Comparison of ENCODE assay signal across 1 cellular context in the genomic region with DNA sequence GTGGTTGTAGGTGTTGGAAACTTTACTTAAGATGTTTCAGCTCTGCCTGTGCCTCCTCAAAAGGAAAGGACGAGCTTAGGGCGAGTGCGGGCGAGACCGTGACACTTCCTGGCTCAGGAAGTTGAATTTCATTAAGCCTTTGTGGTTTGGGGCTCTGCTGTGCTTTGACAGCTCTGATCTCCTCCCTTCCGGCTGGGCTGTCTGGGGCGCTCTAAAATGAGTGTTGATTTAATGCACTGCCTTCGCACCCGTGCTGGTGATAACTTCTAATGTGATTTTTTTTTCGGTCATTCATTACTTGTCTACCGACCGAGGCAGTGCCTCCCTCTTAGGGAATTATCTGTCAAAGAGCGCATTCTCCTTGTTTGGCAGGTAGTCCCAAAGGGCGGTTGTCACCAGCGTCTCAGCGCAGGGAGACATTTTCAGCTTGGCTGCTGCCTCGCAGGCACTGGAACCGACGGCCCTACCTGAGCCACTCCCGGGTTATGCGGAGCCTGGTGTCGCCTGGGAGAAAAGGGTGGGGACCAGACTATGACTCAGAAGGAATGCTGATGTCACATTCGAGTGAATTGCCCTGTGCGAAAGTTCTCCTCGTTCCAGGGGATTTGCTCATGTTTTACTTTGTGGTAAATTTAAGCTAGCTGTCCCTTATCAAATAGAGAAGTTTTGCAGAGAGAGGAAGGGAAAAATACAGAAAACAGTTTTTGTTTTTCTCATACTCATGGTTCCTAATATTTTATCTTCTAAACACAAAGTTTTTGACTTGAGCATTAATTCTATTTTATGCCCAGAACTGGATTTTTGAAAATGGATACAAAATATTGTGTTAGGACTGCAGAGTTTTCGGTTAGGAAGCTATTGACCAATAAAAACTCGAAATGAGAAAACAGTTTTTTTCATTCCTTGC.
TF ChIP-seq lines count a peak whose summit lies in the region.

No MANE protein-coding gene starts in this region.

TF ChIP-seq in K562, 482 proteins besides CTCF, POLR2A, EP300 and RAD21 (continued from another document and continues in another):
- TF ChIP-seq, protein P1, sequence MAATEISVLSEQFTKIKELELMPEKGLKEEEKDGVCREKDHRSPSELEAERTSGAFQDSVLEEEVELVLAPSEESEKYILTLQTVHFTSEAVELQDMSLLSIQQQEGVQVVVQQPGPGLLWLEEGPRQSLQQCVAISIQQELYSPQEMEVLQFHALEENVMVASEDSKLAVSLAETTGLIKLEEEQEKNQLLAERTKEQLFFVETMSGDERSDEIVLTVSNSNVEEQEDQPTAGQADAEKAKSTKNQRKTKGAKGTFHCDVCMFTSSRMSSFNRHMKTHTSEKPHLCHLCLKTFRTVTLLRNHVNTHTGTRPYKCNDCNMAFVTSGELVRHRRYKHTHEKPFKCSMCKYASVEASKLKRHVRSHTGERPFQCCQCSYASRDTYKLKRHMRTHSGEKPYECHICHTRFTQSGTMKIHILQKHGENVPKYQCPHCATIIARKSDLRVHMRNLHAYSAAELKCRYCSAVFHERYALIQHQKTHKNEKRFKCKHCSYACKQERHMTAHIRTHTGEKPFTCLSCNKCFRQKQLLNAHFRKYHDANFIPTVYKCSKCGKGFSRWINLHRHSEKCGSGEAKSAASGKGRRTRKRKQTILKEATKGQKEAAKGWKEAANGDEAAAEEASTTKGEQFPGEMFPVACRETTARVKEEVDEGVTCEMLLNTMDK (IDR thresholded peaks at IDR 0.05; ENCODE audit: borderline replicate concordance, insufficient read depth, low read depth, low read length, poor library complexity, severe bottlenecking) = no peak
- TF ChIP-seq XRCC3 (IDR thresholded peaks at IDR 0.05) (no peak), ZNF24 (IDR thresholded peaks at IDR 0.05) (peak; percentile 71), ZNF274 (IDR thresholded peaks at IDR 0.05; ENCODE audit: borderline replicate concordance, low read depth, low read length) (no peak), ZNF584 (CRISPR knock-in tag; IDR thresholded peaks at IDR 0.05; ENCODE audit: low read depth) (peak; percentile 21; the same call in 1 of the 2 replicates), ZNF263 (CRISPR knock-in tag; IDR thresholded peaks at IDR 0.05; ENCODE audit: borderline replicate concordance) (peak; percentile 37; the same call in 1 of the 2 replicates), RFX1 (IDR thresholded peaks at IDR 0.05) (peak; percentile 59), ZBED1 (IDR thresholded peaks at IDR 0.05) (0 out of 2 replicates have a peak, but pooled peaks have one; percentile 33), NCOA4 (IDR thresholded peaks at IDR 0.05; ENCODE audit: partially characterized antibody) (no peak), ARNT (IDR thresholded peaks at IDR 0.05) (peak in 1 of 2 experiments; percentile 58; a peak in 1 of 4 replicates), STAT5B (CRISPR knock-in tag; IDR thresholded peaks at IDR 0.05) (no peak), ZBTB1 (CRISPR knock-in tag; IDR thresholded peaks at IDR 0.05; ENCODE audit: borderline replicate concordance, low read depth) (0 out of 2 replicates have a peak, but pooled peaks have one; percentile 16), JUN (IDR thresholded peaks at IDR 0.05; ENCODE audit: borderline replicate concordance, low read depth, low read length) (peak; percentile 96), JUN (CRISPR knock-in tag; IDR thresholded peaks at IDR 0.05; ENCODE audit: borderline replicate concordance) (no peak; the same call in 1 of the 2 replicates), TGIF2 (CRISPR knock-in tag; IDR thresholded peaks at IDR 0.05) (peak; percentile 95; the same call in 1 of the 2 replicates), MTF1 (CRISPR knock-in tag; IDR thresholded peaks at IDR 0.05; ENCODE audit: borderline replicate concordance) (no peak), RAD51 (IDR thresholded peaks at IDR 0.05; ENCODE audit: borderline replicate concordance, low read depth) (no peak; the same call in 1 of the 2 replicates), ZNF143 (CRISPR knock-in tag; IDR thresholded peaks at IDR 0.05) (peak; percentile 56), KAT7 (CRISPR knock-in tag; IDR thresholded peaks at IDR 0.05; ENCODE audit: borderline replicate concordance) (no peak), ZBTB8A (IDR thresholded peaks at IDR 0.05; ENCODE audit: partially characterized antibody) (no peak), ZNF764 (CRISPR knock-in tag; IDR thresholded peaks at IDR 0.05; ENCODE audit: low read depth) (no peak)
- TF ChIP-seq, protein P2, sequence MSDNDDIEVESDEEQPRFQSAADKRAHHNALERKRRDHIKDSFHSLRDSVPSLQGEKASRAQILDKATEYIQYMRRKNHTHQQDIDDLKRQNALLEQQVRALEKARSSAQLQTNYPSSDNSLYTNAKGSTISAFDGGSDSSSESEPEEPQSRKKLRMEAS (CRISPR knock-in tag; IDR thresholded peaks at IDR 0.05) = peak; percentile 49; the same call in 1 of the 2 replicates
- TF ChIP-seq, protein P3, sequence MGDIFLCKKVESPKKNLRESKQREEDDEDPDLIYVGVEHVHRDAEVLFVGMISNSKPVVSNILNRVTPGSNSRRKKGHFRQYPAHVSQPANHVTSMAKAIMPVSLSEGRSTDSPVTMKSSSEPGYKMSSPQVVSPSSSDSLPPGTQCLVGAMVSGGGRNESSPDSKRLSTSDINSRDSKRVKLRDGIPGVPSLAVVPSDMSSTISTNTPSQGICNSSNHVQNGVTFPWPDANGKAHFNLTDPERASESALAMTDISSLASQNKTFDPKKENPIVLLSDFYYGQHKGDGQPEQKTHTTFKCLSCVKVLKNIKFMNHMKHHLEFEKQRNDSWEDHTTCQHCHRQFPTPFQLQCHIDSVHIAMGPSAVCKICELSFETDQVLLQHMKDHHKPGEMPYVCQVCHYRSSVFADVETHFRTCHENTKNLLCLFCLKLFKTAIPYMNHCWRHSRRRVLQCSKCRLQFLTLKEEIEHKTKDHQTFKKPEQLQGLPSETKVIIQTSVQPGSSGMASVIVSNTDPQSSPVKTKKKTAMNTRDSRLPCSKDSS (IDR thresholded peaks at IDR 0.05; ENCODE audit: low read depth, partially characterized antibody) = no peak
- TF ChIP-seq, protein P4, sequence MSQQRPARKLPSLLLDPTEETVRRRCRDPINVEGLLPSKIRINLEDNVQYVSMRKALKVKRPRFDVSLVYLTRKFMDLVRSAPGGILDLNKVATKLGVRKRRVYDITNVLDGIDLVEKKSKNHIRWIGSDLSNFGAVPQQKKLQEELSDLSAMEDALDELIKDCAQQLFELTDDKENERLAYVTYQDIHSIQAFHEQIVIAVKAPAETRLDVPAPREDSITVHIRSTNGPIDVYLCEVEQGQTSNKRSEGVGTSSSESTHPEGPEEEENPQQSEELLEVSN (IDR thresholded peaks at IDR 0.05; ENCODE audit: borderline replicate concordance in 1 of 2, extremely low read depth in 1 of 2, insufficient read depth in 1 of 2, insufficient read length in 1 of 2, low read depth in 1 of 2, low read length in 1 of 2, poor library complexity in 1 of 2, severe bottlenecking in 1 of 2) = peak; percentile 40 to 68
- TF ChIP-seq, protein P5, sequence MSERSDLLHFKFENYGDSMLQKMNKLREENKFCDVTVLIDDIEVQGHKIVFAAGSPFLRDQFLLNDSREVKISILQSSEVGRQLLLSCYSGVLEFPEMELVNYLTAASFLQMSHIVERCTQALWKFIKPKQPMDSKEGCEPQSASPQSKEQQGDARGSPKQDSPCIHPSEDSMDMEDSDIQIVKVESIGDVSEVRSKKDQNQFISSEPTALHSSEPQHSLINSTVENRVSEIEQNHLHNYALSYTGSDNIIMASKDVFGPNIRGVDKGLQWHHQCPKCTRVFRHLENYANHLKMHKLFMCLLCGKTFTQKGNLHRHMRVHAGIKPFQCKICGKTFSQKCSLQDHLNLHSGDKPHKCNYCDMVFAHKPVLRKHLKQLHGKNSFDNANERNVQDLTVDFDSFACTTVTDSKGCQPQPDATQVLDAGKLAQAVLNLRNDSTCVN (CRISPR knock-in tag; IDR thresholded peaks at IDR 0.05) = 0 out of 2 replicates have a peak, but pooled peaks have one; percentile 2
- TF ChIP-seq, protein P6, sequence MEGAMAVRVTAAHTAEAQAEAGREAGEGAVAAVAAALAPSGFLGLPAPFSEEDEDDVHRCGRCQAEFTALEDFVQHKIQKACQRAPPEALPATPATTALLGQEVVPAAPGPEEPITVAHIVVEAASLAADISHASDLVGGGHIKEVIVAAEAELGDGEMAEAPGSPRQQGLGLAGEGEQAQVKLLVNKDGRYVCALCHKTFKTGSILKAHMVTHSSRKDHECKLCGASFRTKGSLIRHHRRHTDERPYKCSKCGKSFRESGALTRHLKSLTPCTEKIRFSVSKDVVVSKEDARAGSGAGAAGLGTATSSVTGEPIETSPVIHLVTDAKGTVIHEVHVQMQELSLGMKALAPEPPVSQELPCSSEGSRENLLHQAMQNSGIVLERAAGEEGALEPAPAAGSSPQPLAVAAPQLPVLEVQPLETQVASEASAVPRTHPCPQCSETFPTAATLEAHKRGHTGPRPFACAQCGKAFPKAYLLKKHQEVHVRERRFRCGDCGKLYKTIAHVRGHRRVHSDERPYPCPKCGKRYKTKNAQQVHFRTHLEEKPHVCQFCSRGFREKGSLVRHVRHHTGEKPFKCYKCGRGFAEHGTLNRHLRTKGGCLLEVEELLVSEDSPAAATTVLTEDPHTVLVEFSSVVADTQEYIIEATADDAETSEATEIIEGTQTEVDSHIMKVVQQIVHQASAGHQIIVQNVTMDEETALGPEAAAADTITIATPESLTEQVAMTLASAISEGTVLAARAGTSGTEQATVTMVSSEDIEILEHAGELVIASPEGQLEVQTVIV (CRISPR knock-in tag; IDR thresholded peaks at IDR 0.05; ENCODE audit: borderline replicate concordance) = no peak
- TF ChIP-seq, protein P7, sequence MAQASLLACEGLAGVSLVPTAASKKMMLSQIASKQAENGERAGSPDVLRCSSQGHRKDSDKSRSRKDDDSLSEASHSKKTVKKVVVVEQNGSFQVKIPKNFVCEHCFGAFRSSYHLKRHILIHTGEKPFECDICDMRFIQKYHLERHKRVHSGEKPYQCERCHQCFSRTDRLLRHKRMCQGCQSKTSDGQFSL (CRISPR knock-in tag; IDR thresholded peaks at IDR 0.05) = no peak; the same call in 1 of the 2 replicates
- TF ChIP-seq, protein P7 (tag; IDR thresholded peaks at IDR 0.05) = no peak
- TF ChIP-seq, protein P8, sequence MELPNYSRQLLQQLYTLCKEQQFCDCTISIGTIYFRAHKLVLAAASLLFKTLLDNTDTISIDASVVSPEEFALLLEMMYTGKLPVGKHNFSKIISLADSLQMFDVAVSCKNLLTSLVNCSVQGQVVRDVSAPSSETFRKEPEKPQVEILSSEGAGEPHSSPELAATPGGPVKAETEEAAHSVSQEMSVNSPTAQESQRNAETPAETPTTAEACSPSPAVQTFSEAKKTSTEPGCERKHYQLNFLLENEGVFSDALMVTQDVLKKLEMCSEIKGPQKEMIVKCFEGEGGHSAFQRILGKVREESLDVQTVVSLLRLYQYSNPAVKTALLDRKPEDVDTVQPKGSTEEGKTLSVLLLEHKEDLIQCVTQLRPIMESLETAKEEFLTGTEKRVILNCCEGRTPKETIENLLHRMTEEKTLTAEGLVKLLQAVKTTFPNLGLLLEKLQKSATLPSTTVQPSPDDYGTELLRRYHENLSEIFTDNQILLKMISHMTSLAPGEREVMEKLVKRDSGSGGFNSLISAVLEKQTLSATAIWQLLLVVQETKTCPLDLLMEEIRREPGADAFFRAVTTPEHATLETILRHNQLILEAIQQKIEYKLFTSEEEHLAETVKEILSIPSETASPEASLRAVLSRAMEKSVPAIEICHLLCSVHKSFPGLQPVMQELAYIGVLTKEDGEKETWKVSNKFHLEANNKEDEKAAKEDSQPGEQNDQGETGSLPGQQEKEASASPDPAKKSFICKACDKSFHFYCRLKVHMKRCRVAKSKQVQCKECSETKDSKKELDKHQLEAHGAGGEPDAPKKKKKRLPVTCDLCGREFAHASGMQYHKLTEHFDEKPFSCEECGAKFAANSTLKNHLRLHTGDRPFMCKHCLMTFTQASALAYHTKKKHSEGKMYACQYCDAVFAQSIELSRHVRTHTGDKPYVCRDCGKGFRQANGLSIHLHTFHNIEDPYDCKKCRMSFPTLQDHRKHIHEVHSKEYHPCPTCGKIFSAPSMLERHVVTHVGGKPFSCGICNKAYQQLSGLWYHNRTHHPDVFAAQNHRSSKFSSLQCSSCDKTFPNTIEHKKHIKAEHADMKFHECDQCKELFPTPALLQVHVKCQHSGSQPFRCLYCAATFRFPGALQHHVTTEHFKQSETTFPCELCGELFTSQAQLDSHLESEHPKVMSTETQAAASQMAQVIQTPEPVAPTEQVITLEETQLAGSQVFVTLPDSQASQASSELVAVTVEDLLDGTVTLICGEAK (IDR thresholded peaks at IDR 0.05) = no peak
- TF ChIP-seq, protein P8 (CRISPR knock-in tag; IDR thresholded peaks at IDR 0.05) = no peak
- TF ChIP-seq, protein P9, sequence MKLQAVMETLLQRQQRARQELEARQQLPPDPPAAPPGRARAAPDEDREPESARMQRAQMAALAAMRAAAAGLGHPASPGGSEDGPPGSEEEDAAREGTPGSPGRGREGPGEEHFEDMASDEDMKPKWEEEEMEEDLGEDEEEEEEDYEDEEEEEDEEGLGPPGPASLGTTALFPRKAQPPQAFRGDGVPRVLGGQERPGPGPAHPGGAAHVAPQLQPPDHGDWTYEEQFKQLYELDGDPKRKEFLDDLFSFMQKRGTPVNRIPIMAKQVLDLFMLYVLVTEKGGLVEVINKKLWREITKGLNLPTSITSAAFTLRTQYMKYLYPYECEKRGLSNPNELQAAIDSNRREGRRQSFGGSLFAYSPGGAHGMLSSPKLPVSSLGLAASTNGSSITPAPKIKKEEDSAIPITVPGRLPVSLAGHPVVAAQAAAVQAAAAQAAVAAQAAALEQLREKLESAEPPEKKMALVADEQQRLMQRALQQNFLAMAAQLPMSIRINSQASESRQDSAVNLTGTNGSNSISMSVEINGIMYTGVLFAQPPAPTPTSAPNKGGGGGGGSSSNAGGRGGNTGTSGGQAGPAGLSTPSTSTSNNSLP (IDR thresholded peaks at IDR 0.05; ENCODE audit: borderline replicate concordance, low read depth, low read length) = no peak; the same call in 1 of the 2 replicates
